17 cellular contexts compared by ENCODE assay signal in genomic region chr20:63126876-63127699, GRCh38.
"Had no signal": no experiment of that assay in that cellular context is flagged by ENCODE, and none has a peak within 500 bp of the region (broad histone marks: within the 10 kb centered on the region; RNA-seq: fewer than 3 reads in every experiment).

No MANE protein-coding gene starts in this region.

- H3K4me1 ChIP-seq: foreskin keratinocyte, heart right ventricle, left lung had no signal

- H3K4me3 Mint-ChIP-seq: activated naive CD8-positive, alpha-beta T cell; activated T-cell treated with anti-CD3 and anti-CD28 coated beads, Interleukin-2, amount 50 U/mL, for 24 hours; neural crest cell had no signal

- H3K9me3 Mint-ChIP-seq: activated T-cell treated with anti-CD3 and anti-CD28 coated beads, Interleukin-2, amount 50 U/mL, for 24 hours; neural crest cell had no signal

- H3K27ac ChIP-seq: brain microvascular endothelial cell, foreskin keratinocyte, heart right ventricle, left lung, ovary had no signal

- H3K4me3 ChIP-seq: heart right ventricle, left lung, ovary had no signal

- H3K9me3 ChIP-seq: left lung, ovary, SK-N-SH had no signal

- H3K27me3 ChIP-seq: brain microvascular endothelial cell, foreskin keratinocyte, ovary had no signal

- ATAC-seq: foreskin keratinocyte, heart right ventricle, left lung had no signal

- H3K36me3 Mint-ChIP-seq: activated naive CD8-positive, alpha-beta T cell had no signal

- H3K27ac Mint-ChIP-seq: activated naive CD8-positive, alpha-beta T cell; activated T-cell treated with anti-CD3 and anti-CD28 coated beads, Interleukin-2, amount 50 U/mL, for 24 hours had no signal

- DNase-seq: activated CD4-positive, alpha-beta T cell treated with anti-CD3 and anti-CD28 coated beads for 1 hour; activated CD4-positive, alpha-beta T cell treated with anti-CD3 and anti-CD28 coated beads, Interleukin-2, amount 50 U/mL, for 4 hours; activated T-cell treated with anti-CD3 and anti-CD28 coated beads, Interleukin-2, amount 50 U/mL, for 24 hours; brain microvascular endothelial cell; effector memory CD4-positive, alpha-beta T cell; foreskin keratinocyte; mesenchymal stem cell; ovary; SHP77; SK-N-SH; stimulated activated CD4-positive, alpha-beta T cell treated with anti-CD3 and anti-CD28 coated beads, Interleukin-4, amount 100 ng/mL, for 24 hours; stimulated activated naive CD4-positive, alpha-beta T cell; trophoblast cell had no signal

- H3K36me3 ChIP-seq: brain microvascular endothelial cell, heart right ventricle, left lung, ovary had no signal
